ENCODE assay signal across 8 cellular contexts in genomic region chr18:21112543-21113105, GRCh38. TPM values are rescaled to one million over a fixed set of nuclear protein-coding genes. Genes with fewer than 3 reads are reported as not detected.
DNase-seq lines count a peak whose midpoint lies in the region; ATAC-seq and TF ChIP-seq lines count a peak whose summit lies in the region.

No MANE protein-coding gene starts in this region.

- no peak for TF ChIP-seq POLR2A in Peyer's patch (IDR thresholded peaks at IDR 0.05)
- TF ChIP-seq POLR2A in esophagus squamous epithelium (IDR thresholded peaks at IDR 0.05): no peak
- no peak for TF ChIP-seq POLR2A in prostate gland (IDR thresholded peaks at IDR 0.05)

- H3K4me3 ChIP-seq in Peyer's patch (peak overlapping the region; percentile 74 to 94 (median 82)), esophagus squamous epithelium (peak overlapping the region; percentile 85 to 97 (median 93)), prostate gland (peak overlapping the region; percentile 88 to 98)

- H3K9ac ChIP-seq in ES-I3 (ENCODE audit: low read depth, low read length): peak overlapping the region; percentile 93; the same call in 1 of the 2 replicates

- 13 to 18% methylated on average over 9 of the region's 9 CpGs for WGBS in esophagus squamous epithelium, 2 donors
- WGBS in prostate gland: 17% methylated on average over 9 of the region's 9 CpGs

- no peak for DNase-seq in Peyer's patch
- no peak for DNase-seq in esophagus squamous epithelium (lab: John Stamatoyannopoulos, UW)
- DNase-seq in prostate gland (ENCODE audit: low spot score): no peak
- DNase-seq in stimulated activated naive CD4-positive, alpha-beta T cell (lab: John Stamatoyannopoulos, UW): no peak
- no peak for DNase-seq in activated CD8-positive, alpha-beta memory T cell treated with anti-CD3 and anti-CD28 coated beads for 24 hours

- H3K4me1 ChIP-seq in ES-I3 (ENCODE audit: insufficient read depth, low read length) (peaks cover 15% of the 10 kb centered on the region), Peyer's patch (peaks cover 0 to 15% (median 7%) of the 10 kb centered on the region in 4 donors), esophagus squamous epithelium (peaks cover 0 to 52% (median 6%) of the 10 kb centered on the region in 3 donors), prostate gland (replicated peaks) (no peaks in the 10 kb centered on the region)

- intact Hi-C loops in esophagus squamous epithelium (cut with DNase I): no loop called here
- intact Hi-C loops in prostate gland (cut with DNase I): loop anchor here (10.0 kb wide), 1 partner anchor 138 kb away; no protein-coding TSS in a partner anchor

- peak overlapping the region; percentile 94 to 98 (median 97) for H3K27ac ChIP-seq in Peyer's patch
- peak overlapping the region; percentile 95 to 99 (median 96) for H3K27ac ChIP-seq in esophagus squamous epithelium
- H3K27ac ChIP-seq in prostate gland: peak overlapping the region; percentile 97 to 99

- H3K9me3 ChIP-seq in ES-I3 (ENCODE audit: control insufficient read depth, insufficient read depth, low read length) (no peaks in the 10 kb centered on the region), Peyer's patch (no peaks in the 10 kb centered on the region), esophagus squamous epithelium (no peaks in the 10 kb centered on the region), prostate gland (no peaks in the 10 kb centered on the region)

- TF ChIP-seq CTCF in Peyer's patch (IDR thresholded peaks at IDR 0.05) (no peak), esophagus squamous epithelium (IDR thresholded peaks at IDR 0.05) (no peak), prostate gland (IDR thresholded peaks at IDR 0.05) (no peak)

- H3K36me3 ChIP-seq in ES-I3 (ENCODE audit: insufficient read depth, low read length): no peaks in the 10 kb centered on the region
- H3K36me3 ChIP-seq in Peyer's patch: no peaks in the 10 kb centered on the region
- no peaks in the 10 kb centered on the region for H3K36me3 ChIP-seq in esophagus squamous epithelium
- H3K36me3 ChIP-seq in prostate gland: no peaks in the 10 kb centered on the region

- ATAC-seq in HG02885 (IDR thresholded peaks at IDR 0.05; ENCODE audit: poor library complexity, unreplicated experiment) (no peak), HG02759 (IDR thresholded peaks at IDR 0.05; ENCODE audit: unreplicated experiment) (no peak)

- H3K27me3 ChIP-seq in Peyer's patch: no peaks in the 10 kb centered on the region
- H3K27me3 ChIP-seq in esophagus squamous epithelium: no peaks in the 10 kb centered on the region
- H3K27me3 ChIP-seq in prostate gland (replicated peaks; ENCODE audit: insufficient read depth): no peaks in the 10 kb centered on the region

RNA-seq across cellular contexts. Expression of gene ROCK1, which starts 1.0 kb away (rescaled TPM):
- 100 to 1,000 TPM in 1 of 4 donors, 10 to 100 TPM in 3; 40.6 to 111 (median 54.9) TPM for total RNA-seq in Peyer's patch
- total RNA-seq in esophagus squamous epithelium: 10 to 100 TPM; 17.6 to 58.2 (median 24.8) TPM
- 10 to 100 TPM; 32.2 to 35.2 TPM for total RNA-seq in prostate gland
